ENCODE assay signal across 1 cellular context in genomic region chr1:100249155-100249536, GRCh38.
TF ChIP-seq lines count a peak whose summit lies in the region.

No MANE protein-coding gene starts in this region.

TF ChIP-seq in GM23338, 12 proteins besides CTCF, POLR2A, EP300 and RAD21 (continued from another document):
- TF ChIP-seq ETS1 (IDR thresholded peaks at IDR 0.05) (no peak), CREB1 (CRISPR knock-in tag; IDR thresholded peaks at IDR 0.05; ENCODE audit: low read depth) (no peak), STAT1 (IDR thresholded peaks at IDR 0.05; ENCODE audit: unreplicated experiment) (no peak), REST (IDR thresholded peaks at IDR 0.05; ENCODE audit: unreplicated experiment) (no peak)
TF ChIP-seq in GM23338: peak in this region for 0.
